ENCODE assay signal across 15 cellular contexts in the genomic region with DNA sequence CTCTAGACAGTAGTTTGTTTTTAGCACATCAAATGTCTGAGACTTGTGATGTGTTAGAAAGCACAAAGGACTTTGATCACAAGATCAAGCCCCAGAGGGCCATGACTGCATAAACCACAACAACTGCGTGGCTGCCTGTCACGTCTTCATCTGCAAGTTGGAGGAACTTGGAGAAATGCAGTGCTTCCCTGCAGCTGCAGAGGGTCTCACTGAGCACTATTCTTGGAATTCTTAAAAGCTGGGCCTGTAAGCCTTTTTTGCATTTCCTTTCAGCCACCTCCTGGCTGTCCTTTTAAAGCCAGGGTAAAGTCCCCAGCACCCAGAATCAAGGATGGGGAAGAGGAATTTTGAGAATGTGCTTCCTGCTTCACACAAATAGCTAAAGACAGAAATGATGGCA.
A peak's percentile ranks its signal among the peaks of the same experiment; 100 is the strongest.
DNase-seq lines count a peak whose midpoint lies in the region; ATAC-seq and TF ChIP-seq lines count a peak whose summit lies in the region.
"Had no signal": no experiment of that assay in that cellular context is flagged by ENCODE, and none has a peak within 500 bp of the region (broad histone marks: within the 10 kb centered on the region; RNA-seq: fewer than 3 reads in every experiment).

No MANE protein-coding gene starts in this region.

- peaks cover 15% of the 10 kb centered on the region for H3K4me1 Mint-ChIP-seq in activated naive CD8-positive, alpha-beta T cell treated with anti-CD3 and anti-CD28 coated beads, Interleukin-2, amount 10 ng/mL, durations not matched to agents 7 days and 5 days
- H3K4me1 Mint-ChIP-seq in activated naive CD8-positive, alpha-beta T cell treated with anti-CD3 and anti-CD28 coated beads for 36 hours, result peaks cover 6% of the 10 kb centered on the region
- H3K4me1 Mint-ChIP-seq: central memory CD8-positive, alpha-beta T cell; IgD-negative memory B cell had no signal

- H3K9me3 Mint-ChIP-seq in activated naive CD8-positive, alpha-beta T cell treated with anti-CD3 and anti-CD28 coated beads, Interleukin-2, amount 10 ng/mL, durations not matched to agents 7 days and 5 days, result peaks cover 7% of the 10 kb centered on the region
- peaks cover 9% of the 10 kb centered on the region for H3K9me3 Mint-ChIP-seq in activated naive CD8-positive, alpha-beta T cell treated with anti-CD3 and anti-CD28 coated beads for 36 hours

- peaks cover 6% of the 10 kb centered on the region for H3K4me1 ChIP-seq in hepatocyte (ENCODE audit: insufficient read depth)
- no peaks in the 10 kb centered on the region for H3K4me1 ChIP-seq in right atrium auricular region
- H3K4me1 ChIP-seq: parathyroid adenoma had no signal

- H3K4me3 ChIP-seq in hepatocyte, result no peak overlapping the region
- H3K4me3 ChIP-seq in right atrium auricular region, result no peak overlapping the region
- H3K4me3 ChIP-seq: SK-N-MC had no signal

- TF ChIP-seq CTCF in hepatocyte (IDR thresholded peaks at IDR 0.05; ENCODE audit: poor library complexity) (no peak), right atrium auricular region (IDR thresholded peaks at IDR 0.05) (no peak)

- no peaks in the 10 kb centered on the region for H3K27me3 Mint-ChIP-seq in activated naive CD8-positive, alpha-beta T cell treated with anti-CD3 and anti-CD28 coated beads, Interleukin-2, amount 10 ng/mL, durations not matched to agents 7 days and 5 days
- no peaks in the 10 kb centered on the region for H3K27me3 Mint-ChIP-seq in activated naive CD8-positive, alpha-beta T cell treated with anti-CD3 and anti-CD28 coated beads for 36 hours
- H3K27me3 Mint-ChIP-seq: central memory CD8-positive, alpha-beta T cell had no signal

- H3K9me3 ChIP-seq in hepatocyte (ENCODE audit: low read depth) (no peaks in the 10 kb centered on the region), right atrium auricular region (peaks cover 0 to 6% of the 10 kb centered on the region in 2 donors)

- H3K27me3 ChIP-seq in hepatocyte (no peaks in the 10 kb centered on the region), right atrium auricular region (no peaks in the 10 kb centered on the region)

- no peaks in the 10 kb centered on the region for H3K9me2 ChIP-seq in hepatocyte (replicated peaks; ENCODE audit: insufficient read depth)

- peaks cover 4% of the 10 kb centered on the region for H3K36me3 Mint-ChIP-seq in activated naive CD8-positive, alpha-beta T cell treated with anti-CD3 and anti-CD28 coated beads, Interleukin-2, amount 10 ng/mL, durations not matched to agents 7 days and 5 days
- peaks cover 11% of the 10 kb centered on the region for H3K36me3 Mint-ChIP-seq in activated naive CD8-positive, alpha-beta T cell treated with anti-CD3 and anti-CD28 coated beads for 36 hours
- H3K36me3 Mint-ChIP-seq: IgD-negative memory B cell had no signal

- H4K20me1 ChIP-seq in hepatocyte (ENCODE audit: insufficient read depth, poor library complexity, severe bottlenecking), result no peaks in the 10 kb centered on the region

- in situ Hi-C loops in SK-MEL-5 (cut with HindIII; ENCODE audit: low pct_unique_long_range_greater_than_20kb, low sequenced_read_pairs), result no loop called here

- WGBS in hepatocyte (ENCODE audit: low lambda C conversion rate, missing lambda C conversion rate), result 55% methylated on average over 2 of the region's 2 CpGs

- no peaks in the 10 kb centered on the region for H3K36me3 ChIP-seq in hepatocyte (replicated peaks; ENCODE audit: insufficient read depth, low read depth)
- H3K36me3 ChIP-seq in right atrium auricular region, result no peaks in the 10 kb centered on the region
- H3K36me3 ChIP-seq: WERI-Rb-1 had no signal

- DNase-seq in activated naive CD8-positive, alpha-beta T cell treated with anti-CD3 and anti-CD28 coated beads, Interleukin-2, amount 10 ng/mL, durations not matched to agents 7 days and 5 days, result peak; percentile 37
- no peak for DNase-seq in activated naive CD8-positive, alpha-beta T cell treated with anti-CD3 and anti-CD28 coated beads for 36 hours
- DNase-seq in SK-MEL-5 (ENCODE audit: low read depth, low spot score), result peak; percentile 49
- peak; percentile 30 for DNase-seq in hepatocyte (ENCODE audit: low spot score)
- peak; percentile 34 for DNase-seq in stromal cell of bone marrow (ENCODE audit: low read depth)
- no peak for DNase-seq in right atrium auricular region (ENCODE audit: low spot score)
- no peak for DNase-seq in NCI-H774 (lab: John Stamatoyannopoulos, UW)
- DNase-seq: activated gamma-delta T cell treated with Interleukin-2 at 50 U/mL for 16 hours, NCI-H2081 treated with DMSO at 0.1 percent for 48 hours, WERI-Rb-1 had no signal

- H3K4me2 ChIP-seq in hepatocyte, result no peak overlapping the region

- peak overlapping the region; percentile 37 for H3K4me3 Mint-ChIP-seq in activated naive CD8-positive, alpha-beta T cell treated with anti-CD3 and anti-CD28 coated beads, Interleukin-2, amount 10 ng/mL, durations not matched to agents 7 days and 5 days
- H3K4me3 Mint-ChIP-seq in activated naive CD8-positive, alpha-beta T cell treated with anti-CD3 and anti-CD28 coated beads for 36 hours, result no peak overlapping the region
- H3K4me3 Mint-ChIP-seq: central memory CD8-positive, alpha-beta T cell; IgD-negative memory B cell had no signal

- H3K27ac ChIP-seq in hepatocyte (peak overlapping the region; percentile 24), right atrium auricular region (no peak overlapping the region)
- H3K27ac ChIP-seq: parathyroid adenoma, SK-N-MC, WERI-Rb-1 had no signal

- no peaks in the 10 kb centered on the region for H3K79me2 ChIP-seq in hepatocyte
- H3K79me2 ChIP-seq: parathyroid adenoma had no signal

- POLR2A ChIA-PET in activated naive CD8-positive, alpha-beta T cell treated with anti-CD3 and anti-CD28 coated beads, Interleukin-2, amount 10 ng/mL, durations not matched to agents 7 days and 5 days (lab: Charles Lee), result no interaction called here

- peak; percentile 78 for ATAC-seq in activated naive CD8-positive, alpha-beta T cell treated with anti-CD3 and anti-CD28 coated beads, Interleukin-2, amount 10 ng/mL, durations not matched to agents 7 days and 5 days (ENCODE audit: low read depth)
- ATAC-seq in HG02571 (IDR thresholded peaks at IDR 0.05; ENCODE audit: unreplicated experiment), result no peak

- H3K27ac Mint-ChIP-seq in activated naive CD8-positive, alpha-beta T cell treated with anti-CD3 and anti-CD28 coated beads, Interleukin-2, amount 10 ng/mL, durations not matched to agents 7 days and 5 days, result peak overlapping the region; percentile 61
- H3K27ac Mint-ChIP-seq in activated naive CD8-positive, alpha-beta T cell treated with anti-CD3 and anti-CD28 coated beads for 36 hours, result no peak overlapping the region
- H3K27ac Mint-ChIP-seq: IgD-negative memory B cell had no signal

- H2AFZ ChIP-seq in hepatocyte, result no peak overlapping the region
- H2AFZ ChIP-seq: parathyroid adenoma had no signal

Comparison
In these comparisons a context has a peak if more than half of its experiments do, and no peak if none do; other contexts are left out.
1. DNase-seq: peak in activated naive CD8-positive, alpha-beta T cell treated with anti-CD3 and anti-CD28 coated beads, Interleukin-2, amount 10 ng/mL, durations not matched to agents 7 days and 5 days (single experiment), SK-MEL-5 (single experiment), hepatocyte (single experiment) and stromal cell of bone marrow (single experiment); none in activated naive CD8-positive, alpha-beta T cell treated with anti-CD3 and anti-CD28 coated beads for 36 hours (single experiment), right atrium auricular region (single experiment) and NCI-H774 (single experiment).